In genomic region chr2:176646033-176646615, GRCh38 we compare ENCODE assay signal across 1 cellular context.
TF ChIP-seq lines count a peak whose summit lies in the region.

No MANE protein-coding gene starts in this region.

TF ChIP-seq in H1, 55 proteins besides CTCF, POLR2A, EP300 and RAD21:
- TF ChIP-seq JUN (IDR thresholded peaks at IDR 0.05; ENCODE audit: low read depth, low read length) (no peak), BCL11A (IDR thresholded peaks at IDR 0.05; ENCODE audit: low read depth in 2 of 2, low read length in 2 of 2) (no peak), SP2 (IDR thresholded peaks at IDR 0.05; ENCODE audit: low read length) (no peak), TBP (IDR thresholded peaks at IDR 0.05; ENCODE audit: low read depth, low read length) (no peak), FOSL1 (IDR thresholded peaks at IDR 0.05; ENCODE audit: insufficient read depth, low read depth, low read length) (no peak), SP1 (IDR thresholded peaks at IDR 0.05; ENCODE audit: low read depth, low read length) (0 out of 2 replicates have a peak, but pooled peaks have one; percentile 17), JUND (IDR thresholded peaks at IDR 0.05; ENCODE audit: low read length) (peak; percentile 57; the same call in 1 of the 2 replicates), PHF8 (conservative IDR thresholded peaks at IDR 0.05; ENCODE audit: low read depth, low read length) (no peak), YY1 (IDR thresholded peaks at IDR 0.05; ENCODE audit: low read depth, low read length) (no peak), CHD7 (IDR thresholded peaks at IDR 0.05; ENCODE audit: insufficient replicate concordance, low read length) (no peak), E2F6 (IDR thresholded peaks at IDR 0.05) (no peak), GABPA (IDR thresholded peaks at IDR 0.05; ENCODE audit: borderline replicate concordance, insufficient read depth, low read length) (no peak), NANOG (IDR thresholded peaks at IDR 0.05; ENCODE audit: insufficient read depth, low read depth, low read length, poor library complexity, severe bottlenecking) (peak; percentile 59), CHD1 (IDR thresholded peaks at IDR 0.05; ENCODE audit: low read depth, low read length) (no peak), CBX5 (IDR thresholded peaks at IDR 0.05; ENCODE audit: low read depth, low read length) (no peak), TEAD4 (IDR thresholded peaks at IDR 0.05; ENCODE audit: low read depth, low read length) (0 out of 2 replicates have a peak, but pooled peaks have one; percentile 14), TAF7 (optimal IDR thresholded peaks at IDR 0.05; ENCODE audit: borderline replicate concordance, low read depth, low read length) (no peak), TCF12 (IDR thresholded peaks at IDR 0.05; ENCODE audit: low read depth, low read length) (0 out of 2 replicates have a peak, but pooled peaks have one; percentile 22), MAX (IDR thresholded peaks at IDR 0.05) (no peak), RNF2 (IDR thresholded peaks at IDR 0.05; ENCODE audit: borderline replicate concordance, low read depth, low read length, missing control alignments, poor library complexity, severe bottlenecking) (no peak), POU5F1 (IDR thresholded peaks at IDR 0.05; ENCODE audit: low read depth, low read length) (no peak), USF2 (IDR thresholded peaks at IDR 0.05; ENCODE audit: low read length) (no peak), ATF2 (IDR thresholded peaks at IDR 0.05; ENCODE audit: low read length) (no peak), CEBPB (IDR thresholded peaks at IDR 0.05; ENCODE audit: low read depth, low read length) (no peak)
